ENCODE assay signal across 18 cellular contexts in genomic region chr3:141430326-141430725, GRCh38. TPM values are rescaled to one million over a fixed set of nuclear protein-coding genes. Genes with fewer than 3 reads are reported as not detected.
DNase-seq lines count a peak whose midpoint lies in the region; ATAC-seq and TF ChIP-seq lines count a peak whose summit lies in the region.
"Had no signal": no experiment of that assay in that cellular context is flagged by ENCODE, and none has a peak within 500 bp of the region (broad histone marks: within the 10 kb centered on the region; RNA-seq: fewer than 3 reads in every experiment).

No MANE protein-coding gene starts in this region.

- intact Hi-C loops in left cardiac atrium (cut with DNase I) (no loop called here), right cardiac atrium (cut with DNase I) (no loop called here), aorta (cut with DNase I) (no loop called here)

- DNase-seq in right atrium auricular region (ENCODE audit: low spot score) (no peak), left cardiac atrium (no peak), right cardiac atrium (no peak), retina (peak; percentile 70), aorta (no peak), NCI-H2171 (lab: John Stamatoyannopoulos, UW) (no peak)
- DNase-seq: ACHN; activated naive CD8-positive, alpha-beta T cell treated with anti-CD3 and anti-CD28 coated beads, Interleukin-2, amount 10 ng/mL, durations not matched to agents 7 days and 5 days; brain microvascular endothelial cell; C1 segment of cervical spinal cord; DMS 273 treated with DMSO at 0.1 percent for 48 hours; foreskin melanocyte; H7; MG63; NCI-H1694 had no signal

- H3K4me3 ChIP-seq in right atrium auricular region (no peak overlapping the region), right cardiac atrium (ENCODE audit: low read length) (no peak overlapping the region), aorta (ENCODE audit: low read length in 2 of 2) (no peak overlapping the region)
- H3K4me3 ChIP-seq: MG63 had no signal

- peak overlapping the region; percentile 77 to 79 for H3K27ac ChIP-seq in right atrium auricular region
- peak overlapping the region; percentile 42 for H3K27ac ChIP-seq in right cardiac atrium (ENCODE audit: low read length)
- H3K27ac ChIP-seq in aorta (ENCODE audit: low read depth in 1 of 2, low read length in 2 of 2) = peak overlapping the region; percentile 45 to 60
- H3K27ac ChIP-seq: brain microvascular endothelial cell had no signal

- no peak for TF ChIP-seq CTCF in right atrium auricular region (IDR thresholded peaks at IDR 0.05)

- no peaks in the 10 kb centered on the region for H3K9me3 ChIP-seq in right atrium auricular region
- no peaks in the 10 kb centered on the region for H3K9me3 ChIP-seq in right cardiac atrium (ENCODE audit: control insufficient read depth, low read length)
- H3K9me3 ChIP-seq in aorta (ENCODE audit: control insufficient read depth, low read length) = no peaks in the 10 kb centered on the region
- H3K9me3 ChIP-seq: MG63 had no signal

- peaks cover 11% of the 10 kb centered on the region for H3K36me3 ChIP-seq in right atrium auricular region
- peaks cover 0 to 1% of the 10 kb centered on the region in 2 donors for H3K36me3 ChIP-seq in aorta (ENCODE audit: control insufficient read depth in 1 of 2, insufficient read depth in 2 of 2, low read length in 1 of 2)
- H3K36me3 ChIP-seq: MG63 had no signal

- H3K27me3 ChIP-seq in right atrium auricular region (no peaks in the 10 kb centered on the region), right cardiac atrium (ENCODE audit: control insufficient read depth, insufficient read depth) (no peaks in the 10 kb centered on the region), aorta (ENCODE audit: control insufficient read depth in 1 of 2, insufficient read depth in 2 of 2, low read length in 1 of 2) (no peaks in the 10 kb centered on the region)
- H3K27me3 ChIP-seq: brain microvascular endothelial cell, MG63 had no signal

- ATAC-seq in left cardiac atrium = no peak
- ATAC-seq in right cardiac atrium = no peak
- ATAC-seq in aorta (ENCODE audit: low FRiP score) = no peak
- no peak for ATAC-seq in HG02610 (IDR thresholded peaks at IDR 0.05; ENCODE audit: unreplicated experiment)
- no peak for ATAC-seq in HG03457 (IDR thresholded peaks at IDR 0.05; ENCODE audit: unreplicated experiment)
- ATAC-seq: activated T-helper 17 cell treated with anti-CD3 and anti-CD28 coated beads, Interleukin-2, amount 50 U/mL, for 72 hours had no signal

- H3K4me1 ChIP-seq in right atrium auricular region (peaks cover 4 to 87% of the 10 kb centered on the region in 2 donors), right cardiac atrium (ENCODE audit: control insufficient read depth, insufficient read depth, low read length) (peaks cover 21% of the 10 kb centered on the region), aorta (ENCODE audit: control insufficient read depth in 1 of 2, insufficient read depth in 2 of 2, low read length in 2 of 2) (peaks cover 3 to 14% of the 10 kb centered on the region in 2 donors)

- WGBS in right cardiac atrium = 92% methylated on average over 7 of the region's 7 CpGs
- WGBS in aorta, 2 donors = 90 to 91% methylated on average over 7 of the region's 7 CpGs

RNA-seq across cellular contexts. Expression of gene RASA2, which starts 56.5 kb away (rescaled TPM):
- total RNA-seq in right atrium auricular region = 1 to 10 TPM; 3.3 to 5.1 TPM
- 1 to 10 TPM; 5.2 to 7.8 TPM for total RNA-seq in left cardiac atrium
- total RNA-seq in right cardiac atrium = 1 to 10 TPM; 4.7 to 6.6 (median 6.0) TPM
- polyA plus RNA-seq in right cardiac atrium = 2.1 TPM
- total RNA-seq in aorta = 10 to 100 TPM; 25.5 to 26.1 TPM
- polyA plus RNA-seq in aorta = 1 to 10 TPM; 6.9 to 7.8 TPM
